19 cellular contexts compared by ENCODE assay signal in the genomic region with DNA sequence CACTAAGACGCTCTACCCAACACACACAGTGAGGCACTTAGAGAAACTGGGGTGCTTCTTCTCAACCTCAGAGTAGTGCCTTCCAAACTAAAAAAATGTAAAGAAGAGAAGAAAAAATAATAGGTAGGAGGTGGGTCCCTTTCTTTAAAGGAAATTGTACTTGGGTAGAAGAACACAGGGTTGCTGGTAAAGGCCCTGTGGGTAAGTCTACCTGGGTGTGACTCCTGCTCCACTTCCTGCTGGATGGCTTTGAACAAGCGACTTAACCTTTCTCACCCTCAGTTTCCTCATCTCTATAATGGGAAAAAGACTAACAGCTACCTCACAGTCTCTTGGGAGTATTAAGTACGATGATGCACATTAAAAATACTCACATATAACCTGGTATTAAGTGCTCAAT. TPM values are rescaled to one million over a fixed set of nuclear protein-coding genes. Genes with fewer than 3 reads are reported as not detected.
DNase-seq lines count a peak whose midpoint lies in the region; ATAC-seq and TF ChIP-seq lines count a peak whose summit lies in the region.
"Had no signal": no experiment of that assay in that cellular context is flagged by ENCODE, and none has a peak within 500 bp of the region (broad histone marks: within the 10 kb centered on the region; RNA-seq: fewer than 3 reads in every experiment).

No MANE protein-coding gene starts in this region.

- peak overlapping the region; percentile 20 for H3K4me3 Mint-ChIP-seq in activated naive CD4-positive, alpha-beta T cell treated with anti-CD3 and anti-CD28 coated beads, Interleukin-2, amount 50 U/mL, for 24 hours
- H3K4me3 Mint-ChIP-seq in activated naive CD4-positive, alpha-beta T cell treated with anti-CD3 and anti-CD28 coated beads for 36 hours, result no peak overlapping the region
- peak overlapping the region; percentile 50 for H3K4me3 Mint-ChIP-seq in CD4-positive, alpha-beta T cell
- peak overlapping the region; percentile 59 for H3K4me3 Mint-ChIP-seq in T-helper 17 cell
- peak overlapping the region in 6 of 10 donors; percentile 15 to 51 (median 33) for H3K4me3 Mint-ChIP-seq in naive thymus-derived CD4-positive, alpha-beta T cell
- H3K4me3 Mint-ChIP-seq: GM23338 had no signal

- H3K36me3 ChIP-seq in naive thymus-derived CD4-positive, alpha-beta T cell (ENCODE audit: control insufficient read depth in 2 of 3, insufficient read depth in 3 of 3, low read length in 3 of 3), result no peaks in the 10 kb centered on the region
- H3K36me3 ChIP-seq: BE2C had no signal

- H3K4me1 Mint-ChIP-seq in activated naive CD4-positive, alpha-beta T cell treated with anti-CD3 and anti-CD28 coated beads, Interleukin-2, amount 50 U/mL, for 24 hours, result peaks cover 77% of the 10 kb centered on the region
- peaks cover 46% of the 10 kb centered on the region for H3K4me1 Mint-ChIP-seq in activated naive CD4-positive, alpha-beta T cell treated with anti-CD3 and anti-CD28 coated beads for 36 hours (ENCODE audit: low read depth)
- peaks cover 77% of the 10 kb centered on the region for H3K4me1 Mint-ChIP-seq in CD4-positive, alpha-beta T cell (ENCODE audit: low read depth)
- peaks cover 46% of the 10 kb centered on the region for H3K4me1 Mint-ChIP-seq in T-helper 17 cell
- H3K4me1 Mint-ChIP-seq in naive thymus-derived CD4-positive, alpha-beta T cell, result peaks cover 17 to 70% (median 58%) of the 10 kb centered on the region in 7 donors

- H3K36me3 Mint-ChIP-seq in activated naive CD4-positive, alpha-beta T cell treated with anti-CD3 and anti-CD28 coated beads, Interleukin-2, amount 50 U/mL, for 24 hours, result no peaks in the 10 kb centered on the region
- no peaks in the 10 kb centered on the region for H3K36me3 Mint-ChIP-seq in activated naive CD4-positive, alpha-beta T cell treated with anti-CD3 and anti-CD28 coated beads for 36 hours (ENCODE audit: low read depth)
- H3K36me3 Mint-ChIP-seq in CD4-positive, alpha-beta T cell (ENCODE audit: low read depth), result no peaks in the 10 kb centered on the region
- H3K36me3 Mint-ChIP-seq in T-helper 17 cell (ENCODE audit: low read depth), result no peaks in the 10 kb centered on the region
- no peaks in the 10 kb centered on the region for H3K36me3 Mint-ChIP-seq in naive thymus-derived CD4-positive, alpha-beta T cell

- intact Hi-C loops in activated naive CD4-positive, alpha-beta T cell treated with anti-CD3 and anti-CD28 coated beads for 36 hours (cut with micrococcal nuclease), result loop anchor here (5.0 kb wide), 1 partner anchor 186 kb away; no protein-coding TSS in a partner anchor
- intact Hi-C loops in CD4-positive, alpha-beta T cell (cut with DNase I, micrococcal nuclease), result loop anchor here in 1 of 2 experiments (10.0 kb wide), 1 partner anchor 158 kb away; no protein-coding TSS in a partner anchor
- intact Hi-C loops in naive thymus-derived CD4-positive, alpha-beta T cell (cut with micrococcal nuclease), result no loop called here

- TF ChIP-seq CTCF in CD4-positive, alpha-beta T cell (IDR thresholded peaks at IDR 0.05), result no peak

- H3K9me3 Mint-ChIP-seq in activated naive CD4-positive, alpha-beta T cell treated with anti-CD3 and anti-CD28 coated beads, Interleukin-2, amount 50 U/mL, for 24 hours, result no peaks in the 10 kb centered on the region
- no peaks in the 10 kb centered on the region for H3K9me3 Mint-ChIP-seq in activated naive CD4-positive, alpha-beta T cell treated with anti-CD3 and anti-CD28 coated beads for 36 hours
- H3K9me3 Mint-ChIP-seq in CD4-positive, alpha-beta T cell, result no peaks in the 10 kb centered on the region
- H3K9me3 Mint-ChIP-seq in naive thymus-derived CD4-positive, alpha-beta T cell, result peaks cover 0 to 2% (median 0%) of the 10 kb centered on the region in 11 donors
- H3K9me3 Mint-ChIP-seq: GM23338 had no signal

- in situ Hi-C loops in KBM-7 (cut with MboI; ENCODE audit: low pct_unique_long_range_greater_than_20kb, low sequenced_read_pairs), result no loop called here

- H3K27ac ChIP-seq in CD4-positive, alpha-beta T cell (ENCODE audit: low read depth, low read length), result no peak overlapping the region
- H3K27ac ChIP-seq in naive thymus-derived CD4-positive, alpha-beta T cell (ENCODE audit: low read depth, low read length), result no peak overlapping the region
- H3K27ac ChIP-seq: A549 had no signal

- CTCF ChIA-PET in activated naive CD4-positive, alpha-beta T cell treated with anti-CD3 and anti-CD28 coated beads for 36 hours (lab: Charles Lee), result interaction anchor here (1.1 kb wide), 1 partner anchor 16 kb away, joined by 4 read pairs; no protein-coding TSS in a partner anchor
- CTCF ChIA-PET in CD4-positive, alpha-beta T cell (lab: Charles Lee), result no interaction called here
- CTCF ChIA-PET in naive thymus-derived CD4-positive, alpha-beta T cell (lab: Charles Lee), result no interaction called here

- no peak overlapping the region for H3K4me3 ChIP-seq in naive thymus-derived CD4-positive, alpha-beta T cell (ENCODE audit: low read length)
- H3K4me3 ChIP-seq: A549, GM23338 had no signal

- ATAC-seq in CD4-positive, alpha-beta T cell (ENCODE audit: poor library complexity), result no peak
- ATAC-seq in T-helper 17 cell, result no peak
- no peak for ATAC-seq in naive thymus-derived CD4-positive, alpha-beta T cell
- no peak for ATAC-seq in GM18520 (IDR thresholded peaks at IDR 0.05; ENCODE audit: unreplicated experiment)
- no peak for ATAC-seq in HG03039 (IDR thresholded peaks at IDR 0.05; ENCODE audit: unreplicated experiment)
- ATAC-seq: A549, GM23338 had no signal

- no peaks in the 10 kb centered on the region for H3K27me3 ChIP-seq in CD4-positive, alpha-beta T cell (ENCODE audit: control insufficient read depth, insufficient read depth, low read length)
- H3K27me3 ChIP-seq in naive thymus-derived CD4-positive, alpha-beta T cell (ENCODE audit: control insufficient read depth in 2 of 2, insufficient read depth in 2 of 2, low read length in 2 of 2), result no peaks in the 10 kb centered on the region
- H3K27me3 ChIP-seq: BE2C had no signal

- DNase-seq in activated naive CD4-positive, alpha-beta T cell treated with anti-CD3 and anti-CD28 coated beads for 36 hours, result no peak
- no peak for DNase-seq in CD4-positive, alpha-beta T cell
- no peak for DNase-seq in T-helper 17 cell
- DNase-seq in naive thymus-derived CD4-positive, alpha-beta T cell, result peak in 1 of 9 donors; percentile 0
- DNase-seq in KBM-7, result no peak
- DNase-seq: BE2C, COR-L47, DMS153, DMS79 treated with DMSO at 0.1 percent for 48 hours, EL, H7, IMR-90 had no signal

- no peaks in the 10 kb centered on the region for H3K9me3 ChIP-seq in CD4-positive, alpha-beta T cell (ENCODE audit: control insufficient read depth, low read length)
- H3K9me3 ChIP-seq in T-helper 17 cell (ENCODE audit: control insufficient read depth, low read length, poor library complexity, severe bottlenecking), result no peaks in the 10 kb centered on the region
- no peaks in the 10 kb centered on the region for H3K9me3 ChIP-seq in naive thymus-derived CD4-positive, alpha-beta T cell (ENCODE audit: control insufficient read depth in 2 of 3, low read length in 3 of 3)
- H3K9me3 ChIP-seq: A549, BE2C had no signal

- no peaks in the 10 kb centered on the region for H3K27me3 Mint-ChIP-seq in activated naive CD4-positive, alpha-beta T cell treated with anti-CD3 and anti-CD28 coated beads, Interleukin-2, amount 50 U/mL, for 24 hours
- H3K27me3 Mint-ChIP-seq in activated naive CD4-positive, alpha-beta T cell treated with anti-CD3 and anti-CD28 coated beads for 36 hours (ENCODE audit: low read depth), result no peaks in the 10 kb centered on the region
- no peaks in the 10 kb centered on the region for H3K27me3 Mint-ChIP-seq in CD4-positive, alpha-beta T cell
- no peaks in the 10 kb centered on the region for H3K27me3 Mint-ChIP-seq in T-helper 17 cell
- peaks cover 0 to 4% (median 0%) of the 10 kb centered on the region in 5 donors for H3K27me3 Mint-ChIP-seq in naive thymus-derived CD4-positive, alpha-beta T cell

- POLR2A ChIA-PET in CD4-positive, alpha-beta T cell (lab: Charles Lee), result no interaction called here
- POLR2A ChIA-PET in naive thymus-derived CD4-positive, alpha-beta T cell (lab: Charles Lee), result no interaction called here

- H3K4me1 ChIP-seq in naive thymus-derived CD4-positive, alpha-beta T cell (ENCODE audit: control insufficient read depth in 2 of 2, insufficient read depth in 2 of 2, low read length in 2 of 2), result peaks cover 13 to 32% of the 10 kb centered on the region in 2 donors
- H3K4me1 ChIP-seq: A549, BE2C had no signal

- no peak overlapping the region for H3K27ac Mint-ChIP-seq in activated naive CD4-positive, alpha-beta T cell treated with anti-CD3 and anti-CD28 coated beads, Interleukin-2, amount 50 U/mL, for 24 hours
- H3K27ac Mint-ChIP-seq in activated naive CD4-positive, alpha-beta T cell treated with anti-CD3 and anti-CD28 coated beads for 36 hours, result no peak overlapping the region
- H3K27ac Mint-ChIP-seq in CD4-positive, alpha-beta T cell, result peak overlapping the region; percentile 12
- H3K27ac Mint-ChIP-seq in T-helper 17 cell, result no peak overlapping the region
- peak overlapping the region in 5 of 9 donors; percentile 5 to 82 (median 45) for H3K27ac Mint-ChIP-seq in naive thymus-derived CD4-positive, alpha-beta T cell
- H3K27ac Mint-ChIP-seq: GM23338 had no signal

RNA-seq across cellular contexts. Expression of a gene that starts 32.1 kb away (rescaled TPM):
- not detected for total RNA-seq in activated naive CD4-positive, alpha-beta T cell treated with anti-CD3 and anti-CD28 coated beads for 36 hours
- total RNA-seq in CD4-positive, alpha-beta T cell, result not detected
- not detected for total RNA-seq in T-helper 17 cell
- not detected for total RNA-seq in naive thymus-derived CD4-positive, alpha-beta T cell
- not detected for polyA plus RNA-seq in naive thymus-derived CD4-positive, alpha-beta T cell
- total RNA-seq: GM23338, H7, HT-29, IMR-90 had no signal
- polyA plus RNA-seq: A549, AG04450, GM23338, IMR-90 had no signal

Comparison
In these comparisons a context has a peak if more than half of its experiments do, and no peak if none do; other contexts are left out.
1. H3K27ac Mint-ChIP-seq: peak in CD4-positive, alpha-beta T cell (single experiment) and naive thymus-derived CD4-positive, alpha-beta T cell (5 of 9); none in activated naive CD4-positive, alpha-beta T cell treated with anti-CD3 and anti-CD28 coated beads, Interleukin-2, amount 50 U/mL, for 24 hours (single experiment), activated naive CD4-positive, alpha-beta T cell treated with anti-CD3 and anti-CD28 coated beads for 36 hours (single experiment) and T-helper 17 cell (single experiment).